9 cellular contexts compared by ENCODE assay signal in genomic region chr10:73911553-73912004, GRCh38. TPM values are rescaled to one million over a fixed set of nuclear protein-coding genes. Genes with fewer than 3 reads are reported as not detected.
A peak's percentile ranks its signal among the peaks of the same experiment; 100 is the strongest.
DNase-seq lines count a peak whose midpoint lies in the region; ATAC-seq, FAIRE-seq and TF ChIP-seq lines count a peak whose summit lies in the region.
"Had no signal": no experiment of that assay in that cellular context is flagged by ENCODE, and none has a peak within 500 bp of the region (broad histone marks: within the 10 kb centered on the region; RNA-seq: fewer than 3 reads in every experiment).

No MANE protein-coding gene starts in this region.

- 7 to 34% methylated on average over 6 to 12 of the region's 14 CpGs for WGBS in mesodermal cell (ENCODE audit: insufficient coverage in 2 of 2), 2 experiments
- 10% methylated on average over 14 of the region's 14 CpGs for WGBS in aorta, 2 donors

- no peak for TF ChIP-seq CTCF in left ventricle myocardium inferior (IDR thresholded peaks at IDR 0.05; ENCODE audit: borderline replicate concordance)
- no peak for TF ChIP-seq CTCF in bronchial epithelial cell (IDR thresholded peaks at IDR 0.05; ENCODE audit: insufficient read depth, low read length, severe bottlenecking)

- intact Hi-C loops in left ventricle myocardium inferior (cut with micrococcal nuclease) (no loop called here), left ventricle myocardium superior (cut with micrococcal nuclease) (no loop called here), aorta (cut with DNase I) (loop anchor here in 1 of 2 donors (2.0 kb wide), 1 partner anchor 25 kb away; no protein-coding TSS in a partner anchor)

- H3K27ac ChIP-seq in left ventricle myocardium inferior (replicated peaks) (peak overlapping the region; percentile 92), mesodermal cell (ENCODE audit: low read depth, low read length, severe bottlenecking) (no peak overlapping the region), aorta (ENCODE audit: low read depth in 1 of 2, low read length in 2 of 2) (no peak overlapping the region)

- H3K4me3 ChIP-seq in left ventricle myocardium inferior (peak overlapping the region; percentile 89), bronchial epithelial cell (ENCODE audit: low read depth, low read length) (peak overlapping the region; percentile 63), mesodermal cell (ENCODE audit: extremely low read depth, insufficient read depth, low read length, poor library complexity, severe bottlenecking) (peak overlapping the region; percentile 66), aorta (ENCODE audit: low read length in 2 of 2) (peak overlapping the region; percentile 50 to 62)

- DNase-seq in left ventricle myocardium inferior (no peak), left ventricle myocardium superior (no peak), bronchial epithelial cell (ENCODE audit: low read depth) (no peak), aorta (peak in 1 of 2 donors; percentile 77), HT-29 (ENCODE audit: low spot score) (no peak), GDM1 (lab: John Stamatoyannopoulos, UW) (no peak)
- DNase-seq in activated effector memory CD4-positive, alpha-beta T cell treated with anti-CD3 and anti-CD28 coated beads, Interleukin-2, amount 50 U/mL, for 16 hours, result no peak
- DNase-seq: midbrain had no signal

- peaks cover 27% of the 10 kb centered on the region for H3K27me3 ChIP-seq in left ventricle myocardium inferior (ENCODE audit: low read depth)
- H3K27me3 ChIP-seq in bronchial epithelial cell (ENCODE audit: control insufficient read depth, insufficient read depth, low read length), result no peaks in the 10 kb centered on the region
- H3K27me3 ChIP-seq in aorta (ENCODE audit: control insufficient read depth in 1 of 2, insufficient read depth in 2 of 2, low read length in 1 of 2), result no peaks in the 10 kb centered on the region

- H3K36me3 ChIP-seq in left ventricle myocardium inferior (peaks cover 8% of the 10 kb centered on the region), bronchial epithelial cell (ENCODE audit: control insufficient read depth, insufficient read depth, low read length) (peaks cover 26% of the 10 kb centered on the region), mesodermal cell (ENCODE audit: control insufficient read depth, insufficient read depth, low read length) (peaks cover 38% of the 10 kb centered on the region), aorta (ENCODE audit: control insufficient read depth in 1 of 2, insufficient read depth in 2 of 2, low read length in 1 of 2) (peaks cover 0 to 4% of the 10 kb centered on the region in 2 donors)

- FAIRE-seq in bronchial epithelial cell (lab: Jason Lieb, UNC), result no peak

- H3K4me1 ChIP-seq in left ventricle myocardium inferior (peaks cover 98% of the 10 kb centered on the region), mesodermal cell (ENCODE audit: control insufficient read depth, insufficient read depth, low read length, poor library complexity, severe bottlenecking) (peaks cover 43% of the 10 kb centered on the region), aorta (ENCODE audit: control insufficient read depth in 1 of 2, insufficient read depth in 2 of 2, low read length in 2 of 2) (no peaks in the 10 kb centered on the region)

- H3K9me3 ChIP-seq in left ventricle myocardium inferior (replicated peaks) (no peaks in the 10 kb centered on the region), mesodermal cell (ENCODE audit: control insufficient read depth, low read length) (no peaks in the 10 kb centered on the region), aorta (ENCODE audit: control insufficient read depth, low read length) (no peaks in the 10 kb centered on the region)

- ATAC-seq in left ventricle myocardium superior, result no peak
- ATAC-seq in aorta (ENCODE audit: low FRiP score), result no peak

RNA-seq across cellular contexts. Expression of gene PLAU, which starts 0.6 kb away (rescaled TPM):
- total RNA-seq in left ventricle myocardium inferior (4.9 TPM), left ventricle myocardium superior (6.6 TPM), bronchial epithelial cell (26.3 and 30.0 TPM in 2 replicates), aorta (10 to 100 TPM; 33.6 to 35.4 TPM)
- 125 TPM for polyA plus RNA-seq in mesodermal cell (2013, experiment 1 of 2)
- polyA plus RNA-seq in mesodermal cell (2013, experiment 2 of 2), result 104 TPM
- polyA plus RNA-seq in aorta, result 10 to 100 TPM in 1 of 2 donors, 1 to 10 TPM in 1; 9.6 to 13.6 TPM
- total RNA-seq in HT-29 (2014; rRNA removed; shearing (Covaris generic)), result 0.15 and 0.21 TPM in 2 replicates

RNA-seq across cellular contexts. Expression of gene CAMK2G, which starts 37.2 kb away (rescaled TPM):
- total RNA-seq in left ventricle myocardium inferior (12.5 TPM), left ventricle myocardium superior (11.9 TPM), bronchial epithelial cell (13.4 and 16.5 TPM in 2 replicates), aorta (10 to 100 TPM; 70.6 to 76.7 TPM)
- 24.4 TPM for polyA plus RNA-seq in mesodermal cell (2013, experiment 1 of 2)
- 24.9 TPM for polyA plus RNA-seq in mesodermal cell (2013, experiment 2 of 2)
- 10 to 100 TPM; 37.1 to 70.9 TPM for polyA plus RNA-seq in aorta
- 44.2 and 48.3 TPM in 2 replicates for total RNA-seq in HT-29 (2014; rRNA removed; shearing (Covaris generic))
